Comparison of ENCODE assay signal across 10 cellular contexts in the genomic region with DNA sequence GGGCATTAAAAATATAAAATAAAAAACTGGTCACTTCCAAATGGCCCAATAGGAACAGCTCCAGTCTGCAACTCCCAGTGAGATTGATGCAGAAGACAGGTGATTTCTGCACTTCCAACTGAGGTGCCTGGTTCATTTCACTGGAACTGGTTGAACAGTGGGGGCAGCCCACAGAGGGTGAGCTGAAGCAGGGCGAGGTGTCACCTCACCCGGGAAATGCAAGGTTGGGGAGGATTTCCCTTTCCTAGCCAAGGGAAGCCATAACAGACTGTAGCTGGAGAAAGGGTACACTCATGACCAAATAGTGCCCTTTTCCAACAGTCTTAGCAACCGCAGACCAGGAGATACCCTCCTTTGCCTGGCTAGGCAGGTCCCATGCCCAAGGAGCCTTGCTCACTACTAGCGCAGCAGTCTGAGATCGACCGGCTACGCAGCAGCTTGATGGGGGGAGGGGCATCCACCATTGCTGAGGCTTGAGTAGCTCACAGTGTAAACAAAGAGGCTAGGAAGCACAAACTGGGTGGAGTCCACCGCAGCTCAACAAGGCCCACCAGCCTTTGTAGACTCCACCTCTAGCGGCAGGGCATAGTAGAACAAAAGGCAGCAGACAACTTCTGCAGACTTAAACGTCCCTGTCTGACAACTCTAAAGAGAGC. TPM values are rescaled to one million over a fixed set of nuclear protein-coding genes. Genes with fewer than 3 reads are reported as not detected.
DNase-seq lines count a peak whose midpoint lies in the region; ATAC-seq, FAIRE-seq and TF ChIP-seq lines count a peak whose summit lies in the region.
"Had no signal": no experiment of that assay in that cellular context is flagged by ENCODE, and none has a peak within 500 bp of the region (broad histone marks: within the 10 kb centered on the region; RNA-seq: fewer than 3 reads in every experiment).

No MANE protein-coding gene starts in this region.

- H3K9ac ChIP-seq in H1 (replicated peaks in 1 of 4; ENCODE audit: extremely low read depth in 1 of 4, low read depth in 3 of 4, low read length in 3 of 4): peak overlapping the region in 2 of 4 experiments; percentile 23 to 76; a peak in 1 of 7 replicates

- intact Hi-C loops in activated CD4-positive, alpha-beta T cell treated with anti-CD3 and anti-CD28 coated beads, Interleukin-2, amount 10 ng/mL, durations not matched to agents 24 days and 14 days (cut with micrococcal nuclease): no loop called here
- intact Hi-C loops in pancreas (cut with DNase I): no loop called here

- H3K27me3 ChIP-seq in H1 (replicated peaks in 1 of 4; ENCODE audit: control insufficient read depth in 3 of 4, extremely low read depth in 1 of 4, insufficient read depth in 3 of 4, low read length in 3 of 4): no peaks in the 10 kb centered on the region
- no peaks in the 10 kb centered on the region for H3K27me3 ChIP-seq in pancreas

- H3K36me3 ChIP-seq in H1 (ENCODE audit: control insufficient read depth in 2 of 4, insufficient read depth in 4 of 4, low read length in 3 of 4) (no peaks in the 10 kb centered on the region), pancreas (no peaks in the 10 kb centered on the region)
- H3K36me3 ChIP-seq: gastroesophageal sphincter had no signal

- peak overlapping the region; percentile 100 for H2AFZ ChIP-seq in H1 (ENCODE audit: low read length)

- 0 out of 4 replicates have a peak, but pooled peaks of 1 of the 2 experiments have one; percentile 16 for TF ChIP-seq RAD21 in H1 (IDR thresholded peaks at IDR 0.05 in 1 of 2, conservative IDR thresholded peaks at IDR 0.05 in 1 of 2; ENCODE audit: low read depth in 2 of 2, low read length in 2 of 2)

- H2BK12ac ChIP-seq in H1 (ENCODE audit: low read depth, low read length): peak overlapping the region; percentile 40; the same call in 1 of the 2 replicates

- ATAC-seq in pancreas: peak; percentile 44 to 84 (median 55)
- ATAC-seq: gastroesophageal sphincter had no signal

- H3K4me3 Mint-ChIP-seq in activated CD4-positive, alpha-beta T cell treated with anti-CD3 and anti-CD28 coated beads, Interleukin-2, amount 10 ng/mL, durations not matched to agents 24 days and 14 days: no peak overlapping the region
- H3K4me3 Mint-ChIP-seq: nephron had no signal

- no peak overlapping the region for H4K5ac ChIP-seq in H1 (ENCODE audit: insufficient read length, low read depth, low read length)

- DNase-seq in activated CD4-positive, alpha-beta T cell treated with anti-CD3 and anti-CD28 coated beads, Interleukin-2, amount 10 ng/mL, durations not matched to agents 24 days and 14 days: peak; percentile 76
- no peak for DNase-seq in activated CD4-positive, alpha-beta T cell treated with anti-CD3 and anti-CD28 coated beads, Interleukin-2, amount 50 U/mL, for 48 hours
- peak in 3 of 5 donors; percentile 5 to 37 (median 26) for DNase-seq in T-helper 1 cell
- peak; percentile 38 to 64 for DNase-seq in H1 (ENCODE audit: low read depth in 1 of 2, low spot score in 2 of 2)
- DNase-seq in pancreas: peak in 5 of 6 donors; percentile 34 to 58 (median 51)
- DNase-seq in COR-L47 (lab: John Stamatoyannopoulos, UW): no peak
- no peak for DNase-seq in NCI-H2081 (lab: John Stamatoyannopoulos, UW)
- no peak for DNase-seq in GM13976 (ENCODE audit: low spot score)

- H2BK120ac ChIP-seq in H1 (replicated peaks; ENCODE audit: low read depth, low read length): peak overlapping the region; percentile 82

- H3K14ac ChIP-seq in H1 (ENCODE audit: insufficient read length): no peak overlapping the region

- no peak overlapping the region for H4K91ac ChIP-seq in H1 (replicated peaks; ENCODE audit: insufficient read length, low read length)

- H3K18ac ChIP-seq in H1 (ENCODE audit: extremely low read depth, low read length): no peak overlapping the region; the same call in 1 of the 2 replicates

- no peaks in the 10 kb centered on the region for H4K20me1 ChIP-seq in H1 (replicated peaks in 1 of 2; ENCODE audit: control insufficient read depth in 1 of 2, insufficient read depth in 2 of 2, low read length in 2 of 2)

- TF ChIP-seq EP300 in H1 (IDR thresholded peaks at IDR 0.05; ENCODE audit: borderline replicate concordance in 1 of 2, low read depth in 2 of 2, low read length in 2 of 2): no peak

- no peak overlapping the region for H4K8ac ChIP-seq in H1 (ENCODE audit: extremely low read depth, insufficient read depth, low read length)

- H3K27ac Mint-ChIP-seq in activated CD4-positive, alpha-beta T cell treated with anti-CD3 and anti-CD28 coated beads, Interleukin-2, amount 10 ng/mL, durations not matched to agents 24 days and 14 days: no peak overlapping the region
- H3K27ac Mint-ChIP-seq: nephron had no signal

- no peak for TF ChIP-seq POLR2A in H1 (IDR thresholded peaks at IDR 0.05; ENCODE audit: control extremely low read depth in 1 of 2, low read depth in 2 of 2, low read length in 2 of 2)

- H3K79me1 ChIP-seq in H1 (ENCODE audit: low read depth, low read length): no peaks in the 10 kb centered on the region

- H3K27me3 Mint-ChIP-seq in activated CD4-positive, alpha-beta T cell treated with anti-CD3 and anti-CD28 coated beads, Interleukin-2, amount 10 ng/mL, durations not matched to agents 24 days and 14 days: no peaks in the 10 kb centered on the region

- peak overlapping the region in 1 of 4 experiments; percentile 13; a peak in 1 of 8 replicates for H3K4me3 ChIP-seq in H1 (ENCODE audit: extremely low read depth in 1 of 4, insufficient read depth in 2 of 4, low read depth in 3 of 4, low read length in 4 of 4)
- H3K4me3 ChIP-seq in pancreas: no peak overlapping the region
- H3K4me3 ChIP-seq: gastroesophageal sphincter had no signal

- CTCF ChIA-PET in H1 (lab: Charles Lee; ENCODE audit: partially characterized antibody): interaction anchor here (0.6 to 1.6 kb wide), 9 partner anchors 9 to 273 kb away, joined by 3 to 4 read pairs (median 3); partner anchors contain the start of gene RLN1

- H3K4me1 ChIP-seq in H1 (replicated peaks in 1 of 4; ENCODE audit: control insufficient read depth in 3 of 4, insufficient read depth in 4 of 4, low read length in 3 of 4) (peaks cover 0 to 9% (median 4%) of the 10 kb centered on the region in 4 experiments; a peak in 4 of 7 replicates), pancreas (no peaks in the 10 kb centered on the region)
- H3K4me1 ChIP-seq: gastroesophageal sphincter had no signal

- no peaks in the 10 kb centered on the region for H3K79me2 ChIP-seq in H1 (ENCODE audit: control insufficient read depth in 1 of 2, insufficient read depth in 2 of 2, low read length in 2 of 2)

- H3K27ac ChIP-seq in H1 (ENCODE audit: low read depth, low read length) (no peak overlapping the region), pancreas (no peak overlapping the region)
- H3K27ac ChIP-seq: gastroesophageal sphincter had no signal

- no peaks in the 10 kb centered on the region for H3K9me3 ChIP-seq in H1 (ENCODE audit: insufficient read depth in 2 of 2, low read depth in 1 of 2, low read length in 1 of 2)
- no peaks in the 10 kb centered on the region for H3K9me3 ChIP-seq in pancreas
- H3K9me3 ChIP-seq: gastroesophageal sphincter had no signal

- POLR2A ChIA-PET in H1 (lab: Charles Lee; ENCODE audit: partially characterized antibody): interaction anchor here (1.1 kb wide), 1 partner anchor 12 kb away, joined by 3 read pairs; no protein-coding TSS in a partner anchor

- peaks cover 8% of the 10 kb centered on the region for H3K4me1 Mint-ChIP-seq in activated CD4-positive, alpha-beta T cell treated with anti-CD3 and anti-CD28 coated beads, Interleukin-2, amount 10 ng/mL, durations not matched to agents 24 days and 14 days
- H3K4me1 Mint-ChIP-seq: nephron had no signal

- H2AK5ac ChIP-seq in H1 (ENCODE audit: low read depth, low read length): no peak overlapping the region

- TF ChIP-seq CTCF in H1 (IDR thresholded peaks at IDR 0.05; ENCODE audit: control extremely low read depth in 1 of 3, insufficient read depth in 1 of 3, low read depth in 1 of 3, low read length in 3 of 3): 0 out of 4 replicates have a peak, but pooled peaks of 1 of the 3 experiments have one; percentile 11
- TF ChIP-seq CTCF in pancreas (IDR thresholded peaks at IDR 0.05): no peak
- no peak for TF ChIP-seq CTCF in GM13976 (IDR thresholded peaks at IDR 0.05; ENCODE audit: borderline replicate concordance, control extremely low read depth, extremely low read depth, insufficient read depth, missing control alignments)

- no peak overlapping the region for H3K56ac ChIP-seq in H1 (replicated peaks; ENCODE audit: insufficient read length, low read depth, low read length)

- H3K23ac ChIP-seq in H1 (ENCODE audit: insufficient read length): no peak overlapping the region

- 0 out of 2 replicates have a peak, but pooled peaks cover 2% of the 10 kb centered on the region for H3K23me2 ChIP-seq in H1 (ENCODE audit: low read depth, low read length)

- peak overlapping the region; percentile 72; the same call in 1 of the 2 replicates for H2BK15ac ChIP-seq in H1 (ENCODE audit: low read length)

- H2BK5ac ChIP-seq in H1 (ENCODE audit: low read depth, low read length): peak overlapping the region; percentile 90; the same call in 1 of the 2 replicates

- H3K36me3 Mint-ChIP-seq in activated CD4-positive, alpha-beta T cell treated with anti-CD3 and anti-CD28 coated beads, Interleukin-2, amount 10 ng/mL, durations not matched to agents 24 days and 14 days (ENCODE audit: low read depth): peaks cover 22% of the 10 kb centered on the region

- 59% methylated on average over 10 of the region's 10 CpGs; no CpG with 5 or more reads in 1 of the 2 experiments for WGBS in H1 (ENCODE audit: extremely low coverage in 1 of 2, insufficient coverage in 1 of 2, insufficient read length in 1 of 2, insufficient replicate concordance in 2 of 2, low coverage in 1 of 2, low lambda C conversion rate in 2 of 2, missing lambda C conversion rate in 1 of 2), 2 experiments
- 49 to 57% methylated on average over 10 of the region's 10 CpGs for WGBS in pancreas, 2 donors

- no peak overlapping the region for H3K4ac ChIP-seq in H1 (replicated peaks; ENCODE audit: insufficient read length, low read depth, low read length)

- no peak for FAIRE-seq in H1 (lab: Jason Lieb, UNC)
- FAIRE-seq in pancreas (lab: Jason Lieb, UNC): no peak

- peak overlapping the region; percentile 66 to 73 for H3K4me2 ChIP-seq in H1 (ENCODE audit: insufficient read depth in 1 of 2, low read depth in 2 of 2, low read length in 2 of 2)

- in situ Hi-C loops in GM13976 (cut with MboI; ENCODE audit: low sequenced_read_pairs, unreplicated experiment): no loop called here

- H2BK20ac ChIP-seq in H1 (ENCODE audit: low read length): no peak overlapping the region

- H3K9me3 Mint-ChIP-seq in activated CD4-positive, alpha-beta T cell treated with anti-CD3 and anti-CD28 coated beads, Interleukin-2, amount 10 ng/mL, durations not matched to agents 24 days and 14 days: no peaks in the 10 kb centered on the region

RNA-seq across cellular contexts. Expression of gene RLN1, which starts 12.7 kb away (rescaled TPM):
- 0.59 and 0.84 TPM in 2 replicates for total RNA-seq in activated CD4-positive, alpha-beta T cell treated with anti-CD3 and anti-CD28 coated beads, Interleukin-2, amount 10 ng/mL, durations not matched to agents 24 days and 14 days
- 0.80 and 1.3 TPM in 2 replicates for total RNA-seq in H1 (2021; fragmentation: NEBNext Ultra II Directional; extraction: Animal tissue kit (Norgen Biotek cat#: 25700))
- 0.30 and 0.51 TPM in 2 replicates for polyA plus RNA-seq in H1 (2011; rRNA removed)
- polyA plus RNA-seq in H1 (2011; cell fraction: cytosol; rRNA removed): 0.79 TPM
- polyA plus RNA-seq in H1 (2011; cell fraction: nucleus; rRNA removed): 0.39 TPM
- 0.75 to 1.3 TPM (median 0.98 TPM) in 4 replicates for polyA plus RNA-seq in H1 (2012, experiment 1 of 2)
- polyA plus RNA-seq in H1 (2012, experiment 2 of 2): not detected
- 0.99 TPM for polyA plus RNA-seq in H1 (2013, experiment 1 of 2)
- 0.52 TPM for polyA plus RNA-seq in H1 (2013, experiment 2 of 2)
- polyA minus RNA-seq in H1 (2011; rRNA and poly(A)+ RNA removed): 0.25 and 0.83 TPM in 2 replicates
- not detected for polyA minus RNA-seq in H1 (2011; cell fraction: cytosol; rRNA and poly(A)+ RNA removed)
- polyA minus RNA-seq in H1 (2011; cell fraction: nucleus; rRNA and poly(A)+ RNA removed): 2.2 TPM
- not detected for total RNA-seq in pancreas
- not detected for polyA plus RNA-seq in pancreas
- total RNA-seq: gastroesophageal sphincter had no signal

RNA-seq across cellular contexts. Expression of gene RLN2, which starts 22.5 kb away (rescaled TPM):
- 0.30 and 1.5 TPM in 2 replicates for total RNA-seq in activated CD4-positive, alpha-beta T cell treated with anti-CD3 and anti-CD28 coated beads, Interleukin-2, amount 10 ng/mL, durations not matched to agents 24 days and 14 days
- total RNA-seq in H1 (2021; fragmentation: NEBNext Ultra II Directional; extraction: Animal tissue kit (Norgen Biotek cat#: 25700)): 4.5 and 4.7 TPM in 2 replicates
- polyA plus RNA-seq in H1 (2011; rRNA removed) (2.5 and 6.0 TPM in 2 replicates), pancreas (under 1 TPM; 0.27 to 0.63 TPM)
- polyA plus RNA-seq in H1 (2011; cell fraction: cytosol; rRNA removed): 5.0 TPM
- 1.7 TPM for polyA plus RNA-seq in H1 (2011; cell fraction: nucleus; rRNA removed)
- 2.7 to 6.9 TPM (median 4.6 TPM) in 4 replicates for polyA plus RNA-seq in H1 (2012, experiment 1 of 2)
- 4.2 TPM for polyA plus RNA-seq in H1 (2012, experiment 2 of 2)
- 3.5 TPM for polyA plus RNA-seq in H1 (2013, experiment 1 of 2)
- polyA plus RNA-seq in H1 (2013, experiment 2 of 2): 4.6 TPM
- polyA minus RNA-seq in H1 (2011; rRNA and poly(A)+ RNA removed): 0.98 and 3.1 TPM in 2 replicates
- 2.3 TPM for polyA minus RNA-seq in H1 (2011; cell fraction: cytosol; rRNA and poly(A)+ RNA removed)
- 1.6 TPM for polyA minus RNA-seq in H1 (2011; cell fraction: nucleus; rRNA and poly(A)+ RNA removed)
- total RNA-seq in pancreas: under 1 TPM in 3 of 6 donors, not detected in 3; 0.26 to 0.69 (median 0.46) TPM
- total RNA-seq: gastroesophageal sphincter had no signal

Comparison
In these comparisons a context has a peak if more than half of its experiments do, and no peak if none do; other contexts are left out.
1. DNase-seq: peak in activated CD4-positive, alpha-beta T cell treated with anti-CD3 and anti-CD28 coated beads, Interleukin-2, amount 10 ng/mL, durations not matched to agents 24 days and 14 days (single experiment), T-helper 1 cell (3 of 5), H1 (2 of 2) and pancreas (5 of 6); none in activated CD4-positive, alpha-beta T cell treated with anti-CD3 and anti-CD28 coated beads, Interleukin-2, amount 50 U/mL, for 48 hours (0 of 2), COR-L47 (single experiment), NCI-H2081 (0 of 2) and GM13976 (single experiment).